22 cellular contexts compared by ENCODE assay signal in genomic region chr11:111300569-111300968, GRCh38. TPM values are rescaled to one million over a fixed set of nuclear protein-coding genes. Genes with fewer than 3 reads are reported as not detected.
DNase-seq lines count a peak whose midpoint lies in the region; ATAC-seq, FAIRE-seq and TF ChIP-seq lines count a peak whose summit lies in the region.
"Had no signal": no experiment of that assay in that cellular context is flagged by ENCODE, and none has a peak within 500 bp of the region (broad histone marks: within the 10 kb centered on the region; RNA-seq: fewer than 3 reads in every experiment).

No MANE protein-coding gene starts in this region.

- no peaks in the 10 kb centered on the region for H3K9me2 ChIP-seq in SK-N-SH

- H3F3A ChIP-seq in SK-N-SH (replicated peaks; ENCODE audit: insufficient read depth) = no peaks in the 10 kb centered on the region

- no peak overlapping the region for H3K27ac ChIP-seq in OCI-LY3 (ENCODE audit: low read length)
- H3K27ac ChIP-seq in SK-N-SH (ENCODE audit: low read depth in 2 of 2, low read length in 1 of 2) = no peak overlapping the region

- H3K27me3 Mint-ChIP-seq in Caco-2 (ENCODE audit: insufficient read depth, unreplicated experiment) (no peaks in the 10 kb centered on the region), memory B cell (no peaks in the 10 kb centered on the region), progenitor cell of endocrine pancreas (peaks cover 45% of the 10 kb centered on the region)

- BruUV-seq in Caco-2 (replicated peaks; lab: Mats Ljungman, UMichigan) = no TSS peak

- POLR2A ChIA-PET in Caco-2 (lab: Charles Lee) (no interaction called here), SK-N-SH (lab: Yijun Ruan, JAX) (no interaction called here)

- H2AFZ ChIP-seq in OCI-LY3 (ENCODE audit: low read depth, low read length) (no peak overlapping the region), SK-N-SH (ENCODE audit: low read depth) (no peak overlapping the region)

- H3K4me1 Mint-ChIP-seq in Caco-2 (ENCODE audit: low read depth, unreplicated experiment) = peaks cover 40% of the 10 kb centered on the region
- peaks cover 21% of the 10 kb centered on the region for H3K4me1 Mint-ChIP-seq in memory B cell
- peaks cover 17% of the 10 kb centered on the region for H3K4me1 Mint-ChIP-seq in progenitor cell of endocrine pancreas (ENCODE audit: low read depth)

- TF ChIP-seq EP300 in SK-N-SH (IDR thresholded peaks at IDR 0.05; ENCODE audit: borderline replicate concordance in 1 of 2, low read depth in 1 of 2, low read length in 1 of 2) = no peak

- no peaks in the 10 kb centered on the region for H3K36me3 ChIP-seq in Caco-2 (ENCODE audit: control insufficient read depth, insufficient read depth, low read length)
- no peaks in the 10 kb centered on the region for H3K36me3 ChIP-seq in OCI-LY3 (replicated peaks; ENCODE audit: low read depth, low read length)
- H3K36me3 ChIP-seq in SK-N-SH (replicated peaks in 1 of 2; ENCODE audit: control insufficient read depth in 1 of 2, insufficient read depth in 2 of 2, low read length in 1 of 2) = no peaks in the 10 kb centered on the region
- H3K36me3 ChIP-seq: left lung had no signal

- H3K9me3 ChIP-seq in Caco-2 = no peaks in the 10 kb centered on the region
- H3K9me3 ChIP-seq in OCI-LY3 (ENCODE audit: insufficient read depth, low read length) = no peaks in the 10 kb centered on the region
- no peaks in the 10 kb centered on the region for H3K9me3 ChIP-seq in SK-N-SH
- H3K9me3 ChIP-seq: left lung, mucosa of descending colon had no signal

- H3K36me3 Mint-ChIP-seq in Caco-2 (ENCODE audit: insufficient read depth, unreplicated experiment) (peaks cover 4% of the 10 kb centered on the region), memory B cell (no peaks in the 10 kb centered on the region), progenitor cell of endocrine pancreas (ENCODE audit: insufficient read depth) (no peaks in the 10 kb centered on the region)
- H3K36me3 Mint-ChIP-seq: CD4-positive, alpha-beta memory T cell had no signal

- CTCF ChIA-PET in Caco-2 (lab: Charles Lee) = interaction anchor here (0.5 kb wide), 1 partner anchor 214 kb away, joined by 3 read pairs; no protein-coding TSS in a partner anchor
- CTCF ChIA-PET in SK-N-SH (lab: Yijun Ruan, JAX) = interaction anchor here (0.8 to 7.0 kb wide), 5 partner anchors 11 to 146 kb away, joined by 3 to 57 read pairs (median 22); no protein-coding TSS in a partner anchor

- no peak overlapping the region for H3K9ac ChIP-seq in OCI-LY3 (ENCODE audit: low read length)
- no peak overlapping the region for H3K9ac ChIP-seq in SK-N-SH

- H3K4me2 ChIP-seq in OCI-LY3 (ENCODE audit: low read length) (peak overlapping the region; percentile 41), SK-N-SH (no peak overlapping the region)

- no peak overlapping the region for H3K4me3 ChIP-seq in Caco-2 (ENCODE audit: low read depth, low read length)
- no peak overlapping the region for H3K4me3 ChIP-seq in OCI-LY3 (ENCODE audit: low read length)
- no peak overlapping the region for H3K4me3 ChIP-seq in SK-N-SH (ENCODE audit: low read depth in 2 of 2, low read length in 1 of 2)
- H3K4me3 ChIP-seq: hepatocyte, mucosa of descending colon had no signal

- ATAC-seq in memory B cell (ENCODE audit: low read depth) = no peak
- ATAC-seq: activated CD8-positive, alpha-beta T cell treated with anti-CD3 and anti-CD28 coated beads for 36 hours had no signal

- H4K20me1 ChIP-seq in OCI-LY3 (ENCODE audit: insufficient read depth, low read length) = no peaks in the 10 kb centered on the region
- no peaks in the 10 kb centered on the region for H4K20me1 ChIP-seq in SK-N-SH (ENCODE audit: insufficient read depth)

- TF ChIP-seq RAD21 in SK-N-SH (IDR thresholded peaks at IDR 0.05; ENCODE audit: low read length) = no peak

- H3K27me3 ChIP-seq in Caco-2 (replicated peaks; ENCODE audit: control insufficient read depth, insufficient read depth, low read length) (no peaks in the 10 kb centered on the region), OCI-LY3 (ENCODE audit: low read depth, low read length) (no peaks in the 10 kb centered on the region), SK-N-SH (ENCODE audit: insufficient read depth) (peaks cover 27% of the 10 kb centered on the region; the same call in 1 of the 2 replicates)

- DNase-seq in Caco-2 (no peak), memory B cell (ENCODE audit: low spot score in 2 of 2) (no peak), progenitor cell of endocrine pancreas (ENCODE audit: low spot score, unreplicated experiment) (no peak), SK-N-SH (no peak), frontal cortex (ENCODE audit: low spot score in 2 of 2) (no peak), cerebellar cortex (ENCODE audit: low spot score) (no peak)
- DNase-seq in central memory CD4-positive, alpha-beta T cell = no peak
- DNase-seq: activated CD8-positive, alpha-beta T cell treated with anti-CD3 and anti-CD28 coated beads for 36 hours; activated naive CD4-positive, alpha-beta T cell; amniotic stem cell; CD4-positive, alpha-beta memory T cell; HFFc6; KBM-7; left lung; occipital lobe; T1000 had no signal

- TF ChIP-seq CTCF in Caco-2 (IDR thresholded peaks at IDR 0.05; ENCODE audit: insufficient read depth in 1 of 2, low read depth in 1 of 2, low read length in 1 of 2, severe bottlenecking in 1 of 2, unreplicated experiment in 1 of 2) (no peak), OCI-LY3 (IDR thresholded peaks at IDR 0.05; ENCODE audit: low read depth, low read length) (no peak), progenitor cell of endocrine pancreas (IDR thresholded peaks at IDR 0.05; ENCODE audit: unreplicated experiment) (no peak), SK-N-SH (IDR thresholded peaks at IDR 0.05) (no peak)

- H3K4me3 Mint-ChIP-seq in Caco-2 (ENCODE audit: unreplicated experiment) (peak overlapping the region; percentile 82), memory B cell (peak overlapping the region; percentile 78), progenitor cell of endocrine pancreas (ENCODE audit: low read depth) (peak overlapping the region; percentile 72)
- H3K4me3 Mint-ChIP-seq: activated CD8-positive, alpha-beta T cell treated with anti-CD3 and anti-CD28 coated beads for 36 hours; HFFc6 had no signal

- H3K9me3 Mint-ChIP-seq in Caco-2 (ENCODE audit: unreplicated experiment) (no peaks in the 10 kb centered on the region), memory B cell (no peaks in the 10 kb centered on the region), progenitor cell of endocrine pancreas (ENCODE audit: low read depth) (no peaks in the 10 kb centered on the region)
- H3K9me3 Mint-ChIP-seq: activated CD8-positive, alpha-beta T cell treated with anti-CD3 and anti-CD28 coated beads for 36 hours; CD4-positive, alpha-beta memory T cell; HFFc6 had no signal

- H3K4me1 ChIP-seq in Caco-2 (peaks cover 48% of the 10 kb centered on the region), OCI-LY3 (ENCODE audit: low read length) (peaks cover 39% of the 10 kb centered on the region), SK-N-SH (ENCODE audit: control insufficient read depth in 1 of 2, insufficient read depth in 2 of 2, low read depth in 1 of 2, low read length in 1 of 2) (peaks cover 5% of the 10 kb centered on the region in 2 experiments; a peak in 2 of 4 replicates)

- intact Hi-C loops in Caco-2 (cut with micrococcal nuclease; ENCODE audit: unreplicated experiment) = no loop called here

- H3K27ac Mint-ChIP-seq in Caco-2 (ENCODE audit: unreplicated experiment) (peak overlapping the region; percentile 72), memory B cell (no peak overlapping the region), progenitor cell of endocrine pancreas (no peak overlapping the region)
- H3K27ac Mint-ChIP-seq: activated CD8-positive, alpha-beta T cell treated with anti-CD3 and anti-CD28 coated beads for 36 hours; HFFc6 had no signal

- H3K79me2 ChIP-seq in OCI-LY3 (ENCODE audit: low read length) (no peaks in the 10 kb centered on the region), SK-N-SH (ENCODE audit: insufficient read depth) (no peaks in the 10 kb centered on the region)
- H3K79me2 ChIP-seq: hepatocyte had no signal

- no peak for FAIRE-seq in frontal cortex (lab: Jason Lieb, UNC)

- 85% methylated on average over 9 of the region's 9 CpGs for WGBS in SK-N-SH (ENCODE audit: low lambda C conversion rate)

TF ChIP-seq in SK-N-SH, 30 proteins besides CTCF, POLR2A, EP300 and RAD21 (continues in another document):
- TF ChIP-seq USF1 (IDR thresholded peaks at IDR 0.05; ENCODE audit: borderline replicate concordance, low read depth) = no peak
- no peak for TF ChIP-seq EZH2phosphoT487 (IDR thresholded peaks at IDR 0.05; ENCODE audit: borderline replicate concordance, low read depth)
- no peak for TF ChIP-seq SMC3 (IDR thresholded peaks at IDR 0.05; ENCODE audit: low read depth, low read length)
- TF ChIP-seq MXI1 (IDR thresholded peaks at IDR 0.05; ENCODE audit: low read depth, low read length) = no peak

RNA-seq across cellular contexts. Expression of gene POU2AF3, which starts 2.2 kb away (rescaled TPM):
- total RNA-seq in Caco-2 (2022) (7.0 and 8.6 TPM in 2 replicates), progenitor cell of endocrine pancreas (3.4 and 4.2 TPM in 2 replicates), frontal cortex (0.41 TPM)
- polyA plus RNA-seq in SK-N-SH (2012; rRNA removed) = 0.07 and 0.18 TPM in 2 replicates
- polyA plus RNA-seq in SK-N-SH (2012; cell fraction: cytosol; rRNA removed) = 0.03 and 0.10 TPM in 2 replicates
- polyA plus RNA-seq in SK-N-SH (2012; cell fraction: nucleus; rRNA removed) = 0.28 and 0.36 TPM in 2 replicates
- total RNA-seq: activated CD8-positive, alpha-beta T cell treated with anti-CD3 and anti-CD28 coated beads for 36 hours; CD4-positive, alpha-beta memory T cell; dermis microvascular lymphatic vessel endothelial cell; fibroblast of villous mesenchyme; HFFc6; OCI-LY7 had no signal
- polyA plus RNA-seq: CD4-positive, alpha-beta memory T cell had no signal

RNA-seq across cellular contexts. Expression of gene POU2AF2, which starts 55.0 kb away (rescaled TPM):
- total RNA-seq in Caco-2 (2022) = not detected in 2 replicates
- total RNA-seq in progenitor cell of endocrine pancreas = not detected in 2 replicates
- 0.06 and 0.15 TPM in 2 replicates for polyA plus RNA-seq in SK-N-SH (2012; rRNA removed)
- 0.04 TPM in 2 replicates for polyA plus RNA-seq in SK-N-SH (2012; cell fraction: cytosol; rRNA removed)
- polyA plus RNA-seq in SK-N-SH (2012; cell fraction: nucleus; rRNA removed) = 0.05 and 0.07 TPM in 2 replicates
- not detected for total RNA-seq in frontal cortex
- total RNA-seq: activated CD8-positive, alpha-beta T cell treated with anti-CD3 and anti-CD28 coated beads for 36 hours; CD4-positive, alpha-beta memory T cell; dermis microvascular lymphatic vessel endothelial cell; fibroblast of villous mesenchyme; hepatocyte; HFFc6; left lung; occipital lobe; OCI-LY7 had no signal
- polyA plus RNA-seq: CD4-positive, alpha-beta memory T cell had no signal
